In the genomic region with DNA sequence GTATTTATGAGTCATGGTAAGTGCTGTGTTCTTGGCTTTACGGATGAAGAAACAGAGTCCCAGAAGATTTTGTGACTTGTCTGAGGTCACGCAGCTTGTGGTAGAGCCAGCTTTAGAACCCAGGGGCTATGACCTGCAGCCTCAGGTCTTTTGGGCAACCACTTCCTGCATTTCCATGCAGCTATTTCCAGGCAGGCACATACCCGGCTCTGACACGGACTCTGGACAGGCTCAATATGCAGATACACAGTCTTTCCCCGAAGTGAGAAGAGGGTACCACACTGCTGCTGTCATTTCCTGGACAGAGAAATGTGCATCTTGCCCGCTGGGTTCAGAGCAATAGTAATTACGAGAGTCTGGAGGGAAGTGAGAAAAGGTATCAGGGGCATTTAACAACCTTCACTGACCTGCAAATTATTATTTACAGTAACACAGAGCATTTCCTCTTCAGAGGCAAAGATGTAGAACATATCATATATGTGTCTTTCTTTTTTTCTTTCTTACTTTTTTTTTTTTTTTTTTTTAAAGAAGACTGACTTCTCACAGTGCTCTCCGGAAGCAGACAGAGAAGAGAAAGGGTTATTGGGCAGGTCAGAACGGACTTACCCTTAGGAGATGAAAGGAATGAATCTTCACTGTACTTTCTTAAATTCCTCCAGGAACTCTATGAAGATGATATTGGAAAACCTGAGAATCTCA, we compare ENCODE assay signal across 9 cellular contexts.
DNase-seq lines count a peak whose midpoint lies in the region; ATAC-seq and TF ChIP-seq lines count a peak whose summit lies in the region.
"Had no signal": no experiment of that assay in that cellular context is flagged by ENCODE, and none has a peak within 500 bp of the region (broad histone marks: within the 10 kb centered on the region; RNA-seq: fewer than 3 reads in every experiment).

No MANE protein-coding gene starts in this region.

- H3K56ac ChIP-seq in mesendoderm (ENCODE audit: low read length), result no peak overlapping the region

- no peaks in the 10 kb centered on the region for H3K4me1 ChIP-seq in mesendoderm (ENCODE audit: control insufficient read depth, low read depth, low read length)

- no peak overlapping the region for H3K9ac ChIP-seq in mesendoderm (ENCODE audit: low read length)

- TF ChIP-seq CTCF in GM12864 (IDR thresholded peaks at IDR 0.05; ENCODE audit: low read depth, low read length, missing control alignments) (no peak), RWPE1 (conservative IDR thresholded peaks at IDR 0.05; ENCODE audit: low read depth) (no peak)

- H2AK5ac ChIP-seq in mesendoderm (ENCODE audit: low read length), result no peak overlapping the region

- POLR2A ChIA-PET in RWPE1 (lab: Yijun Ruan, JAX; ENCODE audit: low non-redundant PET), result no interaction called here

- no peak overlapping the region for H2BK5ac ChIP-seq in mesendoderm (ENCODE audit: low read length)

- no peak overlapping the region for H3K4me2 ChIP-seq in mesendoderm (ENCODE audit: low read length)

- no peaks in the 10 kb centered on the region for H3K27me3 Mint-ChIP-seq in activated T-helper 2 cell treated with anti-CD3 and anti-CD28 coated beads, Interferon-gamma antibody, Interleukin-2, Interleukin-4, amounts not matched to agents 10 μg/mL and 5 μg/mL and 100 μg/mL, durations not matched to agents 14 hours and 24 hours and 36 hours (ENCODE audit: low read depth)

- peaks cover 27% of the 10 kb centered on the region for H3K36me3 Mint-ChIP-seq in activated T-helper 2 cell treated with anti-CD3 and anti-CD28 coated beads, Interferon-gamma antibody, Interleukin-2, Interleukin-4, amounts not matched to agents 10 μg/mL and 5 μg/mL and 100 μg/mL, durations not matched to agents 14 hours and 24 hours and 36 hours (ENCODE audit: low read depth)

- DNase-seq in GM12864 (ENCODE audit: low read depth) (peak; percentile 72), SHP77 treated with DMSO at 0.1 percent for 48 hours (lab: John Stamatoyannopoulos, UW) (no peak), mesendoderm (no peak), RWPE1 (ENCODE audit: low spot score) (no peak)
- DNase-seq in Jurkat, Clone E6-1 (ENCODE audit: low read depth, low spot score), result peak; percentile 28
- peak; percentile 48 for DNase-seq in activated T-helper 2 cell treated with anti-CD3 and anti-CD28 coated beads, Interferon-gamma antibody, Interleukin-2, Interleukin-4, amounts not matched to agents 10 μg/mL and 5 μg/mL and 100 μg/mL, durations not matched to agents 14 hours and 24 hours and 36 hours (ENCODE audit: low spot score)
- DNase-seq in stimulated activated CD8-positive, alpha-beta memory T cell treated with anti-CD3 and anti-CD28 coated beads, Interleukin-12 subunit alpha, Interleukin-12 subunit beta, amount 100 ng/mL, for 24 hours (ENCODE audit: extremely low read depth), result peak; percentile 22

- no peak overlapping the region for H3K4ac ChIP-seq in mesendoderm (ENCODE audit: low read depth, low read length)

- H3K79me2 ChIP-seq in mesendoderm (ENCODE audit: control insufficient read depth, insufficient read depth, low read length), result no peaks in the 10 kb centered on the region

- H3K9me3 Mint-ChIP-seq in activated T-helper 2 cell treated with anti-CD3 and anti-CD28 coated beads, Interferon-gamma antibody, Interleukin-2, Interleukin-4, amounts not matched to agents 10 μg/mL and 5 μg/mL and 100 μg/mL, durations not matched to agents 14 hours and 24 hours and 36 hours, result peaks cover 12% of the 10 kb centered on the region

- H3K36me3 ChIP-seq in mesendoderm (ENCODE audit: control insufficient read depth, insufficient read depth, low read length), result no peaks in the 10 kb centered on the region

- peaks cover 61% of the 10 kb centered on the region for H3K4me1 Mint-ChIP-seq in activated T-helper 2 cell treated with anti-CD3 and anti-CD28 coated beads, Interferon-gamma antibody, Interleukin-2, Interleukin-4, amounts not matched to agents 10 μg/mL and 5 μg/mL and 100 μg/mL, durations not matched to agents 14 hours and 24 hours and 36 hours (ENCODE audit: low read depth)

- no peaks in the 10 kb centered on the region for H3K27me3 ChIP-seq in mesendoderm (ENCODE audit: insufficient read depth, low read length, poor library complexity)

- no peaks in the 10 kb centered on the region for H3K79me1 ChIP-seq in mesendoderm (ENCODE audit: low read length)

- H3K23ac ChIP-seq in mesendoderm (ENCODE audit: low read length), result no peak overlapping the region

- H4K8ac ChIP-seq in mesendoderm (ENCODE audit: low read depth, low read length), result no peak overlapping the region

- no peak overlapping the region for H2BK120ac ChIP-seq in mesendoderm (ENCODE audit: low read depth, low read length)

- H3K4me3 Mint-ChIP-seq in activated T-helper 2 cell treated with anti-CD3 and anti-CD28 coated beads, Interferon-gamma antibody, Interleukin-2, Interleukin-4, amounts not matched to agents 10 μg/mL and 5 μg/mL and 100 μg/mL, durations not matched to agents 14 hours and 24 hours and 36 hours (ENCODE audit: low read depth), result peak overlapping the region; percentile 79

- peak; percentile 98 for ATAC-seq in GM21515 (IDR thresholded peaks at IDR 0.05; ENCODE audit: unreplicated experiment)

- intact Hi-C loops in activated T-helper 2 cell treated with anti-CD3 and anti-CD28 coated beads, Interferon-gamma antibody, Interleukin-2, Interleukin-4, amounts not matched to agents 10 μg/mL and 5 μg/mL and 100 μg/mL, durations not matched to agents 14 hours and 24 hours and 36 hours (cut with micrococcal nuclease), result loop anchor here (1.0 to 10.0 kb wide), 11 partner anchors 8 to 406 kb away; partner anchors contain the start of gene CLIC5

- no peak overlapping the region for H2BK15ac ChIP-seq in mesendoderm (replicated peaks; ENCODE audit: low read depth)

- CTCF ChIA-PET in RWPE1 (lab: Yijun Ruan, JAX), result interaction anchor here (0.7 kb wide), 1 partner anchor 130 kb away, joined by 4 read pairs; no protein-coding TSS in a partner anchor

- H3K4me3 ChIP-seq in GM12864 (ENCODE audit: low read depth, low read length), result no peak overlapping the region
- H3K4me3 ChIP-seq in Jurkat, Clone E6-1 (ENCODE audit: low read length), result no peak overlapping the region
- no peak overlapping the region for H3K4me3 ChIP-seq in mesendoderm (ENCODE audit: low read length)

- H3K18ac ChIP-seq in mesendoderm (ENCODE audit: low read length), result no peak overlapping the region

- no CpG with 5 or more reads among the region's 9 CpGs for WGBS in mesendoderm (ENCODE audit: extremely low coverage, insufficient coverage, low lambda C conversion rate)

- H3K27ac Mint-ChIP-seq in activated T-helper 2 cell treated with anti-CD3 and anti-CD28 coated beads, Interferon-gamma antibody, Interleukin-2, Interleukin-4, amounts not matched to agents 10 μg/mL and 5 μg/mL and 100 μg/mL, durations not matched to agents 14 hours and 24 hours and 36 hours, result peak overlapping the region; percentile 94

- H4K5ac ChIP-seq in mesendoderm (ENCODE audit: low read length), result no peak overlapping the region

- H3K27ac ChIP-seq in mesendoderm (ENCODE audit: low read depth, low read length) (no peak overlapping the region), RWPE1 (no peak overlapping the region)
- H3K27ac ChIP-seq: HL-60 had no signal

Comparison
In these comparisons a context has a peak if more than half of its experiments do, and no peak if none do; other contexts are left out.
1. DNase-seq: peak in GM12864 (single experiment), Jurkat, Clone E6-1 (single experiment), activated T-helper 2 cell treated with anti-CD3 and anti-CD28 coated beads, Interferon-gamma antibody, Interleukin-2, Interleukin-4, amounts not matched to agents 10 μg/mL and 5 μg/mL and 100 μg/mL, durations not matched to agents 14 hours and 24 hours and 36 hours (single experiment) and stimulated activated CD8-positive, alpha-beta memory T cell treated with anti-CD3 and anti-CD28 coated beads, Interleukin-12 subunit alpha, Interleukin-12 subunit beta, amount 100 ng/mL, for 24 hours (single experiment); none in SHP77 treated with DMSO at 0.1 percent for 48 hours (single experiment), mesendoderm (single experiment) and RWPE1 (single experiment).